In genomic region chr11:2800655-2801531, GRCh38 we compare ENCODE assay signal across 17 cellular contexts.
DNase-seq lines count a peak whose midpoint lies in the region; ATAC-seq, FAIRE-seq and TF ChIP-seq lines count a peak whose summit lies in the region.
"Had no signal": no experiment of that assay in that cellular context is flagged by ENCODE, and none has a peak within 500 bp of the region (broad histone marks: within the 10 kb centered on the region; RNA-seq: fewer than 3 reads in every experiment).

No MANE protein-coding gene starts in this region.

- DNase-seq in left ventricle myocardium inferior (peak; percentile 12), Right ventricle myocardium inferior (ENCODE audit: missing footprints) (no peak), endodermal cell (peak; percentile 30), pancreas (peak in 5 of 6 donors; percentile 1 to 46 (median 7)), uterus (peak; percentile 8 to 12), NCI-H1436 (lab: John Stamatoyannopoulos, UW) (no peak)
- DNase-seq: foreskin keratinocyte, GF-D8, NCI-H2107, NCI-H82, SW 1271 had no signal

- whole genome bisulfite sequencing in endodermal cell (ENCODE audit: insufficient coverage in 1 of 2, insufficient read length in 1 of 2), 2 experiments, result 89 to 96% methylated on average over 11 to 12 of the region's 12 CpGs
- WGBS in pancreas, 2 donors, result 92 to 93% methylated on average over 12 of the region's 12 CpGs

- H3K9ac ChIP-seq in endodermal cell (ENCODE audit: extremely low read depth, low read length, poor library complexity, severe bottlenecking), result no peak overlapping the region

- no peak for FAIRE-seq in pancreas (lab: Jason Lieb, UNC)
- FAIRE-seq: endothelial cell of umbilical vein had no signal

- no peak overlapping the region for H3K27ac ChIP-seq in left ventricle myocardium inferior (replicated peaks)
- H3K27ac ChIP-seq in endodermal cell (ENCODE audit: low read depth, low read length), result no peak overlapping the region
- no peak overlapping the region for H3K27ac ChIP-seq in pancreas
- no peak overlapping the region for H3K27ac ChIP-seq in uterus
- H3K27ac ChIP-seq: foreskin keratinocyte had no signal

- H3K36me3 ChIP-seq in left ventricle myocardium inferior (no peaks in the 10 kb centered on the region), endodermal cell (ENCODE audit: control insufficient read depth, insufficient read depth, low read length) (no peaks in the 10 kb centered on the region), pancreas (no peaks in the 10 kb centered on the region), uterus (no peaks in the 10 kb centered on the region)

- no peaks in the 10 kb centered on the region for H3K9me3 ChIP-seq in left ventricle myocardium inferior (replicated peaks)
- H3K9me3 ChIP-seq in endodermal cell (ENCODE audit: control insufficient read depth, low read length), result no peaks in the 10 kb centered on the region
- no peaks in the 10 kb centered on the region for H3K9me3 ChIP-seq in pancreas
- H3K9me3 ChIP-seq in uterus, result no peaks in the 10 kb centered on the region

- H3K27ac Mint-ChIP-seq in endodermal cell, result no peak overlapping the region
- H3K27ac Mint-ChIP-seq: IgD-negative memory B cell; memory B cell; stimulated activated naive CD8-positive, alpha-beta T cell treated with anti-CD3 and anti-CD28 coated beads, Interleukin-15, amount 100 ng/mL, for 72 hours had no signal

- TF ChIP-seq POLR2A in uterus (IDR thresholded peaks at IDR 0.05), result no peak

- no peaks in the 10 kb centered on the region for H3K4me1 Mint-ChIP-seq in endodermal cell
- H3K4me1 Mint-ChIP-seq: IgD-negative memory B cell; stimulated activated naive CD8-positive, alpha-beta T cell treated with anti-CD3 and anti-CD28 coated beads, Interleukin-15, amount 100 ng/mL, for 72 hours had no signal

- H3K36me3 Mint-ChIP-seq in endodermal cell (ENCODE audit: low read depth), result no peaks in the 10 kb centered on the region

- no peak overlapping the region for H3K4me3 ChIP-seq in left ventricle myocardium inferior
- no peak overlapping the region for H3K4me3 ChIP-seq in endodermal cell (ENCODE audit: low read length)
- no peak overlapping the region for H3K4me3 ChIP-seq in pancreas
- H3K4me3 ChIP-seq in uterus, result no peak overlapping the region

- intact Hi-C loops in left ventricle myocardium inferior (cut with micrococcal nuclease) (no loop called here), Right ventricle myocardium inferior (cut with DNase I) (no loop called here), pancreas (cut with DNase I) (no loop called here), uterus (cut with DNase I; ENCODE audit: low total_unique reads) (no loop called here)

- H3K27me3 ChIP-seq in left ventricle myocardium inferior (ENCODE audit: low read depth) (no peaks in the 10 kb centered on the region), endodermal cell (ENCODE audit: control insufficient read depth, insufficient read depth, low read length, poor library complexity, severe bottlenecking) (no peaks in the 10 kb centered on the region), pancreas (no peaks in the 10 kb centered on the region), uterus (no peaks in the 10 kb centered on the region)

- ATAC-seq in Right ventricle myocardium inferior (no peak), pancreas (no peak), HG03439 (IDR thresholded peaks at IDR 0.05; ENCODE audit: unreplicated experiment) (no peak), GM19463 (IDR thresholded peaks at IDR 0.05; ENCODE audit: unreplicated experiment) (no peak)
- ATAC-seq: foreskin keratinocyte; stimulated activated naive CD8-positive, alpha-beta T cell treated with anti-CD3 and anti-CD28 coated beads, Interleukin-15, amount 100 ng/mL, for 72 hours had no signal

- H3K9me3 Mint-ChIP-seq in endodermal cell, result peaks cover 13% of the 10 kb centered on the region
- H3K9me3 Mint-ChIP-seq: IgD-negative memory B cell; memory B cell; stimulated activated naive CD8-positive, alpha-beta T cell treated with anti-CD3 and anti-CD28 coated beads, Interleukin-15, amount 100 ng/mL, for 72 hours had no signal

- peaks cover 66% of the 10 kb centered on the region for H3K27me3 Mint-ChIP-seq in endodermal cell (ENCODE audit: insufficient read depth)
- H3K27me3 Mint-ChIP-seq: IgD-negative memory B cell; memory B cell; stimulated activated naive CD8-positive, alpha-beta T cell treated with anti-CD3 and anti-CD28 coated beads, Interleukin-15, amount 100 ng/mL, for 72 hours had no signal

- no peak overlapping the region for H3K4me3 Mint-ChIP-seq in endodermal cell
- H3K4me3 Mint-ChIP-seq: IgD-negative memory B cell; memory B cell; stimulated activated naive CD8-positive, alpha-beta T cell treated with anti-CD3 and anti-CD28 coated beads, Interleukin-15, amount 100 ng/mL, for 72 hours had no signal

- H3K4me1 ChIP-seq in left ventricle myocardium inferior (peaks cover 45% of the 10 kb centered on the region), endodermal cell (ENCODE audit: control insufficient read depth, insufficient read depth, low read length) (no peaks in the 10 kb centered on the region), pancreas (no peaks in the 10 kb centered on the region), uterus (no peaks in the 10 kb centered on the region)
- H3K4me1 ChIP-seq: foreskin keratinocyte had no signal

- TF ChIP-seq CTCF in left ventricle myocardium inferior (IDR thresholded peaks at IDR 0.05; ENCODE audit: borderline replicate concordance) (no peak), endodermal cell (conservative IDR thresholded peaks at IDR 0.05) (no peak), pancreas (IDR thresholded peaks at IDR 0.05) (no peak), uterus (IDR thresholded peaks at IDR 0.05) (no peak)

Comparison
In these comparisons a context has a peak if more than half of its experiments do, and no peak if none do; other contexts are left out.
1. DNase-seq: peak in left ventricle myocardium inferior (single experiment), endodermal cell (single experiment), pancreas (5 of 6) and uterus (2 of 2); none in Right ventricle myocardium inferior (single experiment) and NCI-H1436 (single experiment).